Comparison of ENCODE assay signal across 8 cellular contexts in the genomic region with DNA sequence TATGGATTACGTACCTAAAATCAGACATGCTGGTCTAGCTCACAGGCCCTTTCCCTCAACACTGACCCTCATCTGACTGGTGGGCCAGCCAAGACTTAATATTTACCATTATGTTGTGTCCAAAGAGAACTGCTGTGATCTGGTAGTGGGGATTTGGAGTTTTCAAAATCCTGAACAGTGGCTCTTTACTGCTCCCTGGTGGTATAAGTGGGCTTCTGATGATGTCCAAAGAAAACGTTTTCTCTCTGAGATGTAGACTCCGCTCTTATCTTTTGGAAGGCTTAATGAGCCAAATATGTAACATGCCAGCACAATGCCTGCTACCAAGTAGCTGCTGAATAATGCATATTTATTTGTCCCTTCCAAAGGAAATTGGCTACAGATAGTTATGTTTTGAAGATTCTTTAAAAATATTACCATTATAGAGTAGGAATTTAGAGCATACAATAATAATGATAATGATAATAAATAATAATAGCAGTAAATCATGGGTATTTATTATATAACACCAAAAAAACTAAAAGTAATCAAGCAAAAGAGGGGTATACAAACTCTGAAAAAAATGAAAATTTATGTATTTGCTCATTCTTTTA.
DNase-seq lines count a peak whose midpoint lies in the region; ATAC-seq and TF ChIP-seq lines count a peak whose summit lies in the region.

No MANE protein-coding gene starts in this region.

- peak; percentile 71 for ATAC-seq in GM23338
- no peak for ATAC-seq in GM19023 (IDR thresholded peaks at IDR 0.05; ENCODE audit: unreplicated experiment)
- no peak for ATAC-seq in GM18873 (IDR thresholded peaks at IDR 0.05; ENCODE audit: low FRiP score, unreplicated experiment)

- H3K4me3 ChIP-seq in GM23338: no peak overlapping the region
- H3K4me3 ChIP-seq in astrocyte of the spinal cord (ENCODE audit: low read depth, low read length): no peak overlapping the region
- no peak overlapping the region for H3K4me3 ChIP-seq in stomach

- H3K27me3 ChIP-seq in GM23338 (ENCODE audit: insufficient read depth): no peaks in the 10 kb centered on the region
- no peaks in the 10 kb centered on the region for H3K27me3 ChIP-seq in stomach

- intact Hi-C loops in stomach (cut with DNase I; ENCODE audit: low total_unique reads): loop anchor here (10.0 kb wide), 1 partner anchor 500 kb away; no protein-coding TSS in a partner anchor

- H3K9me2 ChIP-seq in GM23338 (ENCODE audit: insufficient read depth): no peaks in the 10 kb centered on the region; the same call in 1 of the 2 replicates

- peak; percentile 83 to 89 for TF ChIP-seq CTCF in GM23338 (conservative IDR thresholded peaks at IDR 0.05; ENCODE audit: low read depth in 2 of 2)
- TF ChIP-seq CTCF in astrocyte of the spinal cord (IDR thresholded peaks at IDR 0.05; ENCODE audit: low read depth, low read length): peak; percentile 78
- TF ChIP-seq CTCF in stomach (IDR thresholded peaks at IDR 0.05): peak in 5 of 7 experiments; percentile 54 to 61 (median 61)

- no peak for TF ChIP-seq POLR2A in stomach (IDR thresholded peaks at IDR 0.05)

- H3K79me2 ChIP-seq in GM23338 (replicated peaks; ENCODE audit: insufficient read depth): no peaks in the 10 kb centered on the region

- DNase-seq in DMS 273 (lab: John Stamatoyannopoulos, UW; ENCODE audit: unreplicated experiment): peak; percentile 82
- peak; percentile 81 for DNase-seq in GM23338 (ENCODE audit: low spot score)
- DNase-seq in NCI-H2196 treated with DMSO at 0.1 percent for 48 hours (lab: John Stamatoyannopoulos, UW; ENCODE audit: unreplicated experiment): peak; percentile 45
- peak; percentile 79 for DNase-seq in astrocyte of the spinal cord (ENCODE audit: low read depth, low spot score)
- peak; percentile 72 for DNase-seq in iPS-NIHi7 (ENCODE audit: extremely low spot score)
- DNase-seq in stomach: no peak

- no peaks in the 10 kb centered on the region; the same call in 1 of the 3 replicates for H3K9me3 Mint-ChIP-seq in GM23338

- in situ Hi-C loops in astrocyte of the spinal cord (cut with HindIII; ENCODE audit: low sequenced_read_pairs): no loop called here

- peaks cover 27% of the 10 kb centered on the region; the same call in 2 of the 3 replicates for H3K36me3 Mint-ChIP-seq in GM23338 (ENCODE audit: low read depth)

- H3K27ac ChIP-seq in GM23338 (ENCODE audit: low read depth) (no peak overlapping the region), stomach (peak overlapping the region in 1 of 5 donors; percentile 29)

- no peak overlapping the region for H3K4me3 Mint-ChIP-seq in GM23338

- no peak overlapping the region for H3K27ac Mint-ChIP-seq in GM23338

- H3K4me2 ChIP-seq in GM23338: no peak overlapping the region

- H4K20me1 ChIP-seq in GM23338 (replicated peaks; ENCODE audit: insufficient read depth): no peaks in the 10 kb centered on the region; the same call in 1 of the 2 replicates

- no peaks in the 10 kb centered on the region for H3F3A ChIP-seq in GM23338 (replicated peaks; ENCODE audit: low read depth)

- TF ChIP-seq EP300 in stomach (IDR thresholded peaks at IDR 0.05): no peak

- no peak overlapping the region for H2AFZ ChIP-seq in GM23338

- H3K9me3 ChIP-seq in stomach: no peaks in the 10 kb centered on the region

- H3K36me3 ChIP-seq in GM23338 (ENCODE audit: insufficient read depth): no peaks in the 10 kb centered on the region
- no peaks in the 10 kb centered on the region for H3K36me3 ChIP-seq in stomach

- no peaks in the 10 kb centered on the region for H3K27me3 Mint-ChIP-seq in GM23338 (ENCODE audit: insufficient read depth, low read depth, poor library complexity)

- H3K4me1 ChIP-seq in GM23338 (ENCODE audit: insufficient read depth) (no peaks in the 10 kb centered on the region), stomach (peaks cover 0 to 17% (median 3%) of the 10 kb centered on the region in 4 donors)

- H3K4me1 Mint-ChIP-seq in GM23338: peaks cover 2% of the 10 kb centered on the region; the same call in 1 of the 3 replicates

- 16 to 26% (median 17%) methylated on average over 3 of the region's 3 CpGs for WGBS in stomach, 5 donors

TF ChIP-seq in GM23338, 12 proteins besides CTCF, POLR2A, EP300 and RAD21 (continues in another document):
- TF ChIP-seq, protein P1, sequence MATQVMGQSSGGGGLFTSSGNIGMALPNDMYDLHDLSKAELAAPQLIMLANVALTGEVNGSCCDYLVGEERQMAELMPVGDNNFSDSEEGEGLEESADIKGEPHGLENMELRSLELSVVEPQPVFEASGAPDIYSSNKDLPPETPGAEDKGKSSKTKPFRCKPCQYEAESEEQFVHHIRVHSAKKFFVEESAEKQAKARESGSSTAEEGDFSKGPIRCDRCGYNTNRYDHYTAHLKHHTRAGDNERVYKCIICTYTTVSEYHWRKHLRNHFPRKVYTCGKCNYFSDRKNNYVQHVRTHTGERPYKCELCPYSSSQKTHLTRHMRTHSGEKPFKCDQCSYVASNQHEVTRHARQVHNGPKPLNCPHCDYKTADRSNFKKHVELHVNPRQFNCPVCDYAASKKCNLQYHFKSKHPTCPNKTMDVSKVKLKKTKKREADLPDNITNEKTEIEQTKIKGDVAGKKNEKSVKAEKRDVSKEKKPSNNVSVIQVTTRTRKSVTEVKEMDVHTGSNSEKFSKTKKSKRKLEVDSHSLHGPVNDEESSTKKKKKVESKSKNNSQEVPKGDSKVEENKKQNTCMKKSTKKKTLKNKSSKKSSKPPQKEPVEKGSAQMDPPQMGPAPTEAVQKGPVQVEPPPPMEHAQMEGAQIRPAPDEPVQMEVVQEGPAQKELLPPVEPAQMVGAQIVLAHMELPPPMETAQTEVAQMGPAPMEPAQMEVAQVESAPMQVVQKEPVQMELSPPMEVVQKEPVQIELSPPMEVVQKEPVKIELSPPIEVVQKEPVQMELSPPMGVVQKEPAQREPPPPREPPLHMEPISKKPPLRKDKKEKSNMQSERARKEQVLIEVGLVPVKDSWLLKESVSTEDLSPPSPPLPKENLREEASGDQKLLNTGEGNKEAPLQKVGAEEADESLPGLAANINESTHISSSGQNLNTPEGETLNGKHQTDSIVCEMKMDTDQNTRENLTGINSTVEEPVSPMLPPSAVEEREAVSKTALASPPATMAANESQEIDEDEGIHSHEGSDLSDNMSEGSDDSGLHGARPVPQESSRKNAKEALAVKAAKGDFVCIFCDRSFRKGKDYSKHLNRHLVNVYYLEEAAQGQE (IDR thresholded peaks at IDR 0.05; ENCODE audit: unreplicated experiment): no peak
- TF ChIP-seq NANOG (IDR thresholded peaks at IDR 0.05; ENCODE audit: borderline replicate concordance): no peak
- TF ChIP-seq ZNF331 (CRISPR knock-in tag; IDR thresholded peaks at IDR 0.05; ENCODE audit: low read depth): no peak
- TF ChIP-seq EZH2 (IDR thresholded peaks at IDR 0.05; ENCODE audit: low read depth, unreplicated experiment): no peak
- TF ChIP-seq JUNB (IDR thresholded peaks at IDR 0.05; ENCODE audit: unreplicated experiment): no peak
- no peak for TF ChIP-seq POLR2AphosphoS5 (IDR thresholded peaks at IDR 0.05; ENCODE audit: low read depth)
- TF ChIP-seq ZNF114 (CRISPR knock-in tag; IDR thresholded peaks at IDR 0.05): no peak
- TF ChIP-seq CREB1 (CRISPR knock-in tag; IDR thresholded peaks at IDR 0.05; ENCODE audit: low read depth): no peak
- TF ChIP-seq, protein P2, sequence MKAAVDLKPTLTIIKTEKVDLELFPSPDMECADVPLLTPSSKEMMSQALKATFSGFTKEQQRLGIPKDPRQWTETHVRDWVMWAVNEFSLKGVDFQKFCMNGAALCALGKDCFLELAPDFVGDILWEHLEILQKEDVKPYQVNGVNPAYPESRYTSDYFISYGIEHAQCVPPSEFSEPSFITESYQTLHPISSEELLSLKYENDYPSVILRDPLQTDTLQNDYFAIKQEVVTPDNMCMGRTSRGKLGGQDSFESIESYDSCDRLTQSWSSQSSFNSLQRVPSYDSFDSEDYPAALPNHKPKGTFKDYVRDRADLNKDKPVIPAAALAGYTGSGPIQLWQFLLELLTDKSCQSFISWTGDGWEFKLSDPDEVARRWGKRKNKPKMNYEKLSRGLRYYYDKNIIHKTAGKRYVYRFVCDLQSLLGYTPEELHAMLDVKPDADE (IDR thresholded peaks at IDR 0.05): no peak
